Comparison of ENCODE assay signal across 26 cellular contexts in genomic region chr18:11498821-11499220, GRCh38.
DNase-seq lines count a peak whose midpoint lies in the region; ATAC-seq, FAIRE-seq and TF ChIP-seq lines count a peak whose summit lies in the region.
"Had no signal": no experiment of that assay in that cellular context is flagged by ENCODE, and none has a peak within 500 bp of the region (broad histone marks: within the 10 kb centered on the region; RNA-seq: fewer than 3 reads in every experiment).

No MANE protein-coding gene starts in this region.

- DNase-seq in HepG2 (ENCODE audit: low spot score) (no peak), right lobe of liver (no peak), adipocyte (ENCODE audit: low read depth) (peak; percentile 35), fibroblast of the aortic adventitia (ENCODE audit: low read depth) (peak; percentile 19), DMS153 treated with DMSO at 0.1 percent for 48 hours (lab: John Stamatoyannopoulos, UW; ENCODE audit: unreplicated experiment) (no peak), kidney glomerular epithelial cell (lab: John Stamatoyannopoulos, UW) (no peak)
- DNase-seq: 8988T, COR-L47, DMS79 treated with DMSO at 0.1 percent for 48 hours, GDM1, HFFc6, MM.1S, NCI-H1092 treated with DMSO at 0.1 percent for 48 hours, NCI-H2081 treated with DMSO at 0.1 percent for 48 hours, NCI-H226, NCI-H524 treated with DMSO at 0.1 percent for 48 hours, SHP77, SK-N-SH, T-cell had no signal

- CTCF ChIA-PET in HepG2 (lab: Yijun Ruan, JAX; ENCODE audit: low intra/inter-chr PET ratio, low total read pairs) = no interaction called here

- intact Hi-C loops in HepG2 (cut with micrococcal nuclease; ENCODE audit: unreplicated experiment) (no loop called here), right lobe of liver (cut with DNase I) (no loop called here)

- no peak for TF ChIP-seq POLR2A in HepG2 (IDR thresholded peaks at IDR 0.05; ENCODE audit: insufficient read depth in 1 of 2, low read depth in 2 of 2, low read length in 2 of 2)
- no peak for TF ChIP-seq POLR2A in right lobe of liver (IDR thresholded peaks at IDR 0.05)

- TF ChIP-seq EP300 in HepG2 (IDR thresholded peaks at IDR 0.05; ENCODE audit: low read depth in 2 of 2, low read length in 2 of 2) = no peak
- TF ChIP-seq EP300 in HepG2 (CRISPR knock-in tag; IDR thresholded peaks at IDR 0.05; ENCODE audit: borderline replicate concordance) = no peak

- POLR2A ChIA-PET in HepG2 (lab: Yijun Ruan, JAX) = no interaction called here

- H3K4me1 ChIP-seq in HepG2 (ENCODE audit: insufficient read depth, low read length) = peaks cover 93% of the 10 kb centered on the region
- H3K4me1 ChIP-seq in right lobe of liver = no peaks in the 10 kb centered on the region
- H3K4me1 ChIP-seq in adipocyte (ENCODE audit: control insufficient read depth, insufficient read depth, low read length) = peaks cover 16% of the 10 kb centered on the region

- 100% methylated on average over 1 of the region's 1 CpG for WGBS in HepG2 (ENCODE audit: low lambda C conversion rate)
- 79% methylated on average over 1 of the region's 1 CpG for WGBS in right lobe of liver (ENCODE audit: insufficient coverage, low coverage, low lambda C conversion rate, missing lambda C conversion rate)

- no peak overlapping the region for H3K9ac ChIP-seq in HepG2 (ENCODE audit: insufficient read depth, low read depth, low read length)
- H3K9ac ChIP-seq in adipocyte (ENCODE audit: low read length) = no peak overlapping the region
- H3K9ac ChIP-seq: KMS-11, SK-N-SH had no signal

- H3K4me2 ChIP-seq in HepG2 (ENCODE audit: low read depth, low read length) = no peak overlapping the region
- H3K4me2 ChIP-seq: SK-N-SH had no signal

- H3K36me3 ChIP-seq in HepG2 (replicated peaks in 1 of 2; ENCODE audit: control insufficient read depth in 1 of 2, insufficient read depth in 2 of 2, low read length in 2 of 2) (no peaks in the 10 kb centered on the region), right lobe of liver (no peaks in the 10 kb centered on the region), adipocyte (ENCODE audit: control insufficient read depth, insufficient read depth, low read length, severe bottlenecking) (no peaks in the 10 kb centered on the region)

- no peaks in the 10 kb centered on the region for H3K9me3 ChIP-seq in HepG2 (ENCODE audit: low read length)
- no peaks in the 10 kb centered on the region for H3K9me3 ChIP-seq in right lobe of liver
- no peaks in the 10 kb centered on the region for H3K9me3 ChIP-seq in adipocyte (ENCODE audit: control insufficient read depth, low read length)
- H3K9me3 ChIP-seq: SK-N-SH had no signal

- no peaks in the 10 kb centered on the region for H3K79me2 ChIP-seq in HepG2 (ENCODE audit: insufficient read depth, low read length)

- H2AFZ ChIP-seq in HepG2 (ENCODE audit: low read length) = peak overlapping the region; percentile 11

- no peaks in the 10 kb centered on the region for H4K20me1 ChIP-seq in HepG2 (ENCODE audit: insufficient read depth, low read length)

- TF ChIP-seq CTCF in HepG2 (CRISPR knock-in tag; IDR thresholded peaks at IDR 0.05) (no peak), right lobe of liver (IDR thresholded peaks at IDR 0.05) (no peak), fibroblast of the aortic adventitia (IDR thresholded peaks at IDR 0.05; ENCODE audit: insufficient read depth, low read length) (no peak)

- H3K4me3 ChIP-seq in HepG2 (replicated peaks in 1 of 3; ENCODE audit: insufficient read depth in 1 of 3, low read depth in 2 of 3, low read length in 3 of 3) (no peak overlapping the region), right lobe of liver (no peak overlapping the region), adipocyte (ENCODE audit: low read length) (no peak overlapping the region), fibroblast of the aortic adventitia (ENCODE audit: low read depth, low read length) (no peak overlapping the region)

- TF ChIP-seq RAD21 in HepG2 (CRISPR knock-in tag; IDR thresholded peaks at IDR 0.05) = no peak

- peak overlapping the region; percentile 98 for H3K27ac ChIP-seq in HepG2 (ENCODE audit: extremely low read length, insufficient read depth, low read length)
- H3K27ac ChIP-seq in right lobe of liver = no peak overlapping the region
- H3K27ac ChIP-seq: C4-2B, KMS-11 had no signal

- in situ Hi-C loops in HepG2 (cut with HindIII; ENCODE audit: extremely low pct_ligation_motif_present, low pct_unique_long_range_greater_than_20kb) = no loop called here

- BruUV-seq in HepG2 (replicated peaks; lab: Mats Ljungman, UMichigan) = no TSS peak

- FAIRE-seq in HepG2 (lab: Jason Lieb, UNC) = no peak
- FAIRE-seq: GM12892, H54 had no signal

- ATAC-seq in HepG2 (no peak), right lobe of liver (no peak), HG02840 (IDR thresholded peaks at IDR 0.05; ENCODE audit: low FRiP score, unreplicated experiment) (no peak), GM21390 (IDR thresholded peaks at IDR 0.05; ENCODE audit: unreplicated experiment) (no peak)
- ATAC-seq: Panc1, T-cell had no signal

- no peaks in the 10 kb centered on the region for H3K27me3 ChIP-seq in HepG2 (ENCODE audit: control insufficient read depth in 1 of 2, insufficient read depth in 2 of 2, low read length in 2 of 2)
- no peaks in the 10 kb centered on the region for H3K27me3 ChIP-seq in right lobe of liver
- no peaks in the 10 kb centered on the region for H3K27me3 ChIP-seq in adipocyte (replicated peaks; ENCODE audit: control insufficient read depth, insufficient read depth, low read length)

TF ChIP-seq in HepG2, 621 proteins besides CTCF, POLR2A, EP300 and RAD21:
- no peak for TF ChIP-seq NR2F2 (IDR thresholded peaks at IDR 0.05; ENCODE audit: borderline replicate concordance, low read depth)
- no peak for TF ChIP-seq ZNF609 (CRISPR knock-in tag; IDR thresholded peaks at IDR 0.05; ENCODE audit: borderline replicate concordance)
- TF ChIP-seq ZBTB42 (CRISPR knock-in tag; IDR thresholded peaks at IDR 0.05) = no peak
- no peak for TF ChIP-seq ZNF136 (CRISPR knock-in tag; IDR thresholded peaks at IDR 0.05; ENCODE audit: low read depth)
TF ChIP-seq in HepG2: peak in this region for 0.

Comparison
In these comparisons a context has a peak if more than half of its experiments do, and no peak if none do; other contexts are left out.
1. DNase-seq: peak in adipocyte (single experiment) and fibroblast of the aortic adventitia (single experiment); none in HepG2 (single experiment), right lobe of liver (0 of 3), DMS153 treated with DMSO at 0.1 percent for 48 hours (single experiment) and kidney glomerular epithelial cell (single experiment).